Comparison of ENCODE assay signal across 1 cellular context in the genomic region with DNA sequence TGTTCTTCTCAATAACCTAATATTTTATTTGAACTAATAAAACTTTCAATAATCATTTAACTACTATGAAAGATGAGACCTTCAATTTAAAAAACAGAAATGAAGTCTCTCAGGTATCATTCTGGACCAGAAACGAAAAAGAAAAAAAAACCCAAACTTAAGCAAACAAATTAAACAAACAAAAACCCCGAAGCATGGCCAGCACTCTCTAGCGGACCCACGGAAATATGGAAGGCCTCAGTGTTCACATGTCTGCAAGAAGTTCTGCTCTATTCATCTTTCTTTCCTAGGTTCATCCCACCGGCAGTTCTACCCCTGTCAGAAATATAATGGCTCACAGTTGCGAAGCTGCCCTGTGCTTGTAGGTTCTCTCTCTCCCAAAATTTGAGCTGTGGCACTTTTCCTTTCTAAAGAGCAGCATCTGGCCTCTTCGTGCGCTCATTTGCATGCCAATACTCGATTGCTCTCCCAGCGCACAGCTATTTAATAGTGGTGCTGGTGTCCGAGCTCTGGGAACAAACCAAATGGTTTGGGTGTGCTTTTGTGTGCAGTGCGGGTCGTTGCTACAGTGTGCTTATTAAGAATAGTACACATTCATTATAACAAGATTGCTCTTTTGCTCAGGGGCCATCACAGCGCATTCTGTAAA.
TF ChIP-seq lines count a peak whose summit lies in the region.

No MANE protein-coding gene starts in this region.

TF ChIP-seq in GM23338, 12 proteins besides CTCF, POLR2A, EP300 and RAD21 (continued from another document):
- TF ChIP-seq, protein P1, sequence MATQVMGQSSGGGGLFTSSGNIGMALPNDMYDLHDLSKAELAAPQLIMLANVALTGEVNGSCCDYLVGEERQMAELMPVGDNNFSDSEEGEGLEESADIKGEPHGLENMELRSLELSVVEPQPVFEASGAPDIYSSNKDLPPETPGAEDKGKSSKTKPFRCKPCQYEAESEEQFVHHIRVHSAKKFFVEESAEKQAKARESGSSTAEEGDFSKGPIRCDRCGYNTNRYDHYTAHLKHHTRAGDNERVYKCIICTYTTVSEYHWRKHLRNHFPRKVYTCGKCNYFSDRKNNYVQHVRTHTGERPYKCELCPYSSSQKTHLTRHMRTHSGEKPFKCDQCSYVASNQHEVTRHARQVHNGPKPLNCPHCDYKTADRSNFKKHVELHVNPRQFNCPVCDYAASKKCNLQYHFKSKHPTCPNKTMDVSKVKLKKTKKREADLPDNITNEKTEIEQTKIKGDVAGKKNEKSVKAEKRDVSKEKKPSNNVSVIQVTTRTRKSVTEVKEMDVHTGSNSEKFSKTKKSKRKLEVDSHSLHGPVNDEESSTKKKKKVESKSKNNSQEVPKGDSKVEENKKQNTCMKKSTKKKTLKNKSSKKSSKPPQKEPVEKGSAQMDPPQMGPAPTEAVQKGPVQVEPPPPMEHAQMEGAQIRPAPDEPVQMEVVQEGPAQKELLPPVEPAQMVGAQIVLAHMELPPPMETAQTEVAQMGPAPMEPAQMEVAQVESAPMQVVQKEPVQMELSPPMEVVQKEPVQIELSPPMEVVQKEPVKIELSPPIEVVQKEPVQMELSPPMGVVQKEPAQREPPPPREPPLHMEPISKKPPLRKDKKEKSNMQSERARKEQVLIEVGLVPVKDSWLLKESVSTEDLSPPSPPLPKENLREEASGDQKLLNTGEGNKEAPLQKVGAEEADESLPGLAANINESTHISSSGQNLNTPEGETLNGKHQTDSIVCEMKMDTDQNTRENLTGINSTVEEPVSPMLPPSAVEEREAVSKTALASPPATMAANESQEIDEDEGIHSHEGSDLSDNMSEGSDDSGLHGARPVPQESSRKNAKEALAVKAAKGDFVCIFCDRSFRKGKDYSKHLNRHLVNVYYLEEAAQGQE (IDR thresholded peaks at IDR 0.05; ENCODE audit: unreplicated experiment), result no peak
- no peak for TF ChIP-seq JUNB (IDR thresholded peaks at IDR 0.05; ENCODE audit: unreplicated experiment)
- TF ChIP-seq CREB1 (CRISPR knock-in tag; IDR thresholded peaks at IDR 0.05; ENCODE audit: low read depth), result no peak
- TF ChIP-seq EZH2phosphoT487 (IDR thresholded peaks at IDR 0.05; ENCODE audit: unreplicated experiment), result no peak
- no peak for TF ChIP-seq STAT1 (IDR thresholded peaks at IDR 0.05; ENCODE audit: unreplicated experiment)
- TF ChIP-seq POLR2AphosphoS5 (IDR thresholded peaks at IDR 0.05; ENCODE audit: low read depth), result no peak
- TF ChIP-seq, protein P2, sequence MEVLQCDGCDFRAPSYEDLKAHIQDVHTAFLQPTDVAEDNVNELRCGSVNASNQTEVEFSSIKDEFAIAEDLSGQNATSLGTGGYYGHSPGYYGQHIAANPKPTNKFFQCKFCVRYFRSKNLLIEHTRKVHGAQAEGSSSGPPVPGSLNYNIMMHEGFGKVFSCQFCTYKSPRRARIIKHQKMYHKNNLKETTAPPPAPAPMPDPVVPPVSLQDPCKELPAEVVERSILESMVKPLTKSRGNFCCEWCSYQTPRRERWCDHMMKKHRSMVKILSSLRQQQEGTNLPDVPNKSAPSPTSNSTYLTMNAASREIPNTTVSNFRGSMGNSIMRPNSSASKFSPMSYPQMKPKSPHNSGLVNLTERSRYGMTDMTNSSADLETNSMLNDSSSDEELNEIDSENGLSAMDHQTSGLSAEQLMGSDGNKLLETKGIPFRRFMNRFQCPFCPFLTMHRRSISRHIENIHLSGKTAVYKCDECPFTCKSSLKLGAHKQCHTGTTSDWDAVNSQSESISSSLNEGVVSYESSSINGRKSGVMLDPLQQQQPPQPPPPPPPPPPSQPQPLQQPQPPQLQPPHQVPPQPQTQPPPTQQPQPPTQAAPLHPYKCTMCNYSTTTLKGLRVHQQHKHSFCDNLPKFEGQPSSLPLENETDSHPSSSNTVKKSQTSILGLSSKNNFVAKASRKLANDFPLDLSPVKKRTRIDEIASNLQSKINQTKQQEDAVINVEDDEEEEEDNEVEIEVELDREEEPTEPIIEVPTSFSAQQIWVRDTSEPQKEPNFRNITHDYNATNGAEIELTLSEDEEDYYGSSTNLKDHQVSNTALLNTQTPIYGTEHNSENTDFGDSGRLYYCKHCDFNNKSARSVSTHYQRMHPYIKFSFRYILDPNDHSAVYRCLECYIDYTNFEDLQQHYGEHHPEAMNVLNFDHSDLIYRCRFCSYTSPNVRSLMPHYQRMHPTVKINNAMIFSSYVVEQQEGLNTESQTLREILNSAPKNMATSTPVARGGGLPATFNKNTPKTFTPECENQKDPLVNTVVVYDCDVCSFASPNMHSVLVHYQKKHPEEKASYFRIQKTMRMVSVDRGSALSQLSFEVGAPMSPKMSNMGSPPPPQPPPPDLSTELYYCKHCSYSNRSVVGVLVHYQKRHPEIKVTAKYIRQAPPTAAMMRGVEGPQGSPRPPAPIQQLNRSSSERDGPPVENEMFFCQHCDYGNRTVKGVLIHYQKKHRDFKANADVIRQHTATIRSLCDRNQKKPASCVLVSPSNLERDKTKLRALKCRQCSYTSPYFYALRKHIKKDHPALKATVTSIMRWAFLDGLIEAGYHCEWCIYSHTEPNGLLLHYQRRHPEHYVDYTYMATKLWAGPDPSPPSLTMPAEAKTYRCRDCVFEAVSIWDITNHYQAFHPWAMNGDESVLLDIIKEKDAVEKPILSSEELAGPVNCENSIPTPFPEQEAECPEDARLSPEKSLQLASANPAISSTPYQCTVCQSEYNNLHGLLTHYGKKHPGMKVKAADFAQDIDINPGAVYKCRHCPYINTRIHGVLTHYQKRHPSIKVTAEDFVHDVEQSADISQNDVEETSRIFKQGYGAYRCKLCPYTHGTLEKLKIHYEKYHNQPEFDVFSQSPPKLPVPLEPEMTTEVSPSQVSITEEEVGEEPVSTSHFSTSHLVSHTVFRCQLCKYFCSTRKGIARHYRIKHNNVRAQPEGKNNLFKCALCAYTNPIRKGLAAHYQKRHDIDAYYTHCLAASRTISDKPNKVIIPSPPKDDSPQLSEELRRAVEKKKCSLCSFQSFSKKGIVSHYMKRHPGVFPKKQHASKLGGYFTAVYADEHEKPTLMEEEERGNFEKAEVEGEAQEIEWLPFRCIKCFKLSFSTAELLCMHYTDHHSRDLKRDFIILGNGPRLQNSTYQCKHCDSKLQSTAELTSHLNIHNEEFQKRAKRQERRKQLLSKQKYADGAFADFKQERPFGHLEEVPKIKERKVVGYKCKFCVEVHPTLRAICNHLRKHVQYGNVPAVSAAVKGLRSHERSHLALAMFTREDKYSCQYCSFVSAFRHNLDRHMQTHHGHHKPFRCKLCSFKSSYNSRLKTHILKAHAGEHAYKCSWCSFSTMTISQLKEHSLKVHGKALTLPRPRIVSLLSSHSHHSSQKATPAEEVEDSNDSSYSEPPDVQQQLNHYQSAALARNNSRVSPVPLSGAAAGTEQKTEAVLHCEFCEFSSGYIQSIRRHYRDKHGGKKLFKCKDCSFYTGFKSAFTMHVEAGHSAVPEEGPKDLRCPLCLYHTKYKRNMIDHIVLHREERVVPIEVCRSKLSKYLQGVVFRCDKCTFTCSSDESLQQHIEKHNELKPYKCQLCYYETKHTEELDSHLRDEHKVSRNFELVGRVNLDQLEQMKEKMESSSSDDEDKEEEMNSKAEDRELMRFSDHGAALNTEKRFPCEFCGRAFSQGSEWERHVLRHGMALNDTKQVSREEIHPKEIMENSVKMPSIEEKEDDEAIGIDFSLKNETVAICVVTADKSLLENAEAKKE (CRISPR knock-in tag; IDR thresholded peaks at IDR 0.05), result no peak
- TF ChIP-seq ZNF114 (CRISPR knock-in tag; IDR thresholded peaks at IDR 0.05), result no peak
- TF ChIP-seq, protein P3, sequence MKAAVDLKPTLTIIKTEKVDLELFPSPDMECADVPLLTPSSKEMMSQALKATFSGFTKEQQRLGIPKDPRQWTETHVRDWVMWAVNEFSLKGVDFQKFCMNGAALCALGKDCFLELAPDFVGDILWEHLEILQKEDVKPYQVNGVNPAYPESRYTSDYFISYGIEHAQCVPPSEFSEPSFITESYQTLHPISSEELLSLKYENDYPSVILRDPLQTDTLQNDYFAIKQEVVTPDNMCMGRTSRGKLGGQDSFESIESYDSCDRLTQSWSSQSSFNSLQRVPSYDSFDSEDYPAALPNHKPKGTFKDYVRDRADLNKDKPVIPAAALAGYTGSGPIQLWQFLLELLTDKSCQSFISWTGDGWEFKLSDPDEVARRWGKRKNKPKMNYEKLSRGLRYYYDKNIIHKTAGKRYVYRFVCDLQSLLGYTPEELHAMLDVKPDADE (IDR thresholded peaks at IDR 0.05), result no peak
